In genomic region chr15:64694816-64695215, GRCh38 we compare ENCODE assay signal across 20 cellular contexts.
DNase-seq lines count a peak whose midpoint lies in the region; ATAC-seq, FAIRE-seq and TF ChIP-seq lines count a peak whose summit lies in the region.
"Had no signal": no experiment of that assay in that cellular context is flagged by ENCODE, and none has a peak within 500 bp of the region (broad histone marks: within the 10 kb centered on the region; RNA-seq: fewer than 3 reads in every experiment).

No MANE protein-coding gene starts in this region.

- 87% methylated on average over 2 of the region's 2 CpGs for WGBS in right lobe of liver (ENCODE audit: insufficient coverage, low coverage, low lambda C conversion rate, missing lambda C conversion rate)

- no peak for FAIRE-seq in GM12891 (lab: Jason Lieb, UNC)
- FAIRE-seq: endothelial cell of umbilical vein, GM18507, HTR-8/SVneo had no signal

- H3K9me3 ChIP-seq in WERI-Rb-1 (ENCODE audit: severe bottlenecking) (no peaks in the 10 kb centered on the region), right lobe of liver (no peaks in the 10 kb centered on the region), gastrocnemius medialis (no peaks in the 10 kb centered on the region)
- H3K9me3 ChIP-seq: breast epithelium, prostate gland had no signal

- peak; percentile 54 for DNase-seq in CD1c-positive myeloid dendritic cell (ENCODE audit: extremely low spot score)
- no peak for DNase-seq in WERI-Rb-1
- DNase-seq in right lobe of liver = no peak
- DNase-seq in gastrocnemius medialis = no peak
- DNase-seq in foreskin keratinocyte = no peak
- DNase-seq in SKM-1 (lab: John Stamatoyannopoulos, UW; ENCODE audit: unreplicated experiment) = no peak
- no peak for DNase-seq in epidermal melanocyte (ENCODE audit: insufficient read length, low spot score)
- DNase-seq in GM12891 (ENCODE audit: insufficient read length, low spot score) = no peak
- DNase-seq: activated CD4-positive, alpha-beta T cell treated with anti-CD3 and anti-CD28 coated beads for 4 hours; NCI-H1092 treated with DMSO at 0.1 percent for 48 hours; NCI-H226; PC-3; stimulated activated CD4-positive, alpha-beta T cell treated with anti-CD3 and anti-CD28 coated beads, Interleukin-2, amount 100 ng/mL, for 48 hours; T-helper 1 cell had no signal

- ATAC-seq in right lobe of liver = no peak
- no peak for ATAC-seq in gastrocnemius medialis
- ATAC-seq in foreskin keratinocyte = no peak
- ATAC-seq: PC-3 had no signal

- in situ Hi-C loops in gastrocnemius medialis (cut with MboI; ENCODE audit: low sequenced_read_pairs in 4 of 4) = no loop called here

- H3K4me1 ChIP-seq in right lobe of liver (peaks cover 2 to 53% (median 26%) of the 10 kb centered on the region in 4 donors), gastrocnemius medialis (peaks cover 98 to 99% of the 10 kb centered on the region in 2 donors), foreskin keratinocyte (peaks cover 20% of the 10 kb centered on the region)

- TF ChIP-seq CTCF in WERI-Rb-1 (IDR thresholded peaks at IDR 0.05; ENCODE audit: low read depth, low read length) (no peak), right lobe of liver (IDR thresholded peaks at IDR 0.05) (no peak), gastrocnemius medialis (IDR thresholded peaks at IDR 0.05 in 4 of 5, conservative IDR thresholded peaks at IDR 0.05 in 1 of 5) (no peak), foreskin keratinocyte (conservative IDR thresholded peaks at IDR 0.05) (no peak)

- intact Hi-C loops in right lobe of liver (cut with DNase I) = no loop called here
- intact Hi-C loops in gastrocnemius medialis (cut with DNase I; ENCODE audit: low total_unique reads) = no loop called here

- TF ChIP-seq POLR2A in right lobe of liver (IDR thresholded peaks at IDR 0.05) = no peak
- no peak for TF ChIP-seq POLR2A in gastrocnemius medialis (IDR thresholded peaks at IDR 0.05)
- TF ChIP-seq POLR2A in GM12891 (IDR thresholded peaks at IDR 0.05; ENCODE audit: low read depth, low read length) = no peak

- H3K4me3 ChIP-seq in WERI-Rb-1 (ENCODE audit: low read depth, low read length) (no peak overlapping the region), right lobe of liver (no peak overlapping the region), gastrocnemius medialis (no peak overlapping the region)
- H3K4me3 ChIP-seq: breast epithelium, hepatocyte, prostate gland had no signal

- H3K36me3 ChIP-seq in WERI-Rb-1 = peaks cover 53% of the 10 kb centered on the region
- peaks cover 0 to 12% (median 5%) of the 10 kb centered on the region in 4 donors for H3K36me3 ChIP-seq in right lobe of liver
- peaks cover 0 to 1% of the 10 kb centered on the region in 2 donors for H3K36me3 ChIP-seq in gastrocnemius medialis
- H3K36me3 ChIP-seq: breast epithelium had no signal

- H3K27me3 ChIP-seq in WERI-Rb-1 (ENCODE audit: insufficient read depth, low read depth, severe bottlenecking) = no peaks in the 10 kb centered on the region
- no peaks in the 10 kb centered on the region for H3K27me3 ChIP-seq in right lobe of liver
- H3K27me3 ChIP-seq in gastrocnemius medialis = no peaks in the 10 kb centered on the region
- H3K27me3 ChIP-seq in foreskin keratinocyte = no peaks in the 10 kb centered on the region
- H3K27me3 ChIP-seq: breast epithelium, hepatocyte had no signal

- H3K27ac ChIP-seq in WERI-Rb-1 (peak overlapping the region; percentile 78), right lobe of liver (peak overlapping the region; percentile 14 to 61 (median 15)), gastrocnemius medialis (peak overlapping the region; percentile 94 to 96 (median 94)), foreskin keratinocyte (no peak overlapping the region)
- H3K27ac ChIP-seq: hepatocyte, prostate gland had no signal

TF ChIP-seq in GM12891, 5 proteins besides CTCF, POLR2A, EP300 and RAD21:
- TF ChIP-seq POLR2AphosphoS5 (IDR thresholded peaks at IDR 0.05; ENCODE audit: low read depth, low read length) (no peak), PAX5 (IDR thresholded peaks at IDR 0.05; ENCODE audit: insufficient read depth, low read length, severe bottlenecking) (no peak), TAF1 (IDR thresholded peaks at IDR 0.05; ENCODE audit: low read depth, low read length) (no peak), POU2F2 (IDR thresholded peaks at IDR 0.05; ENCODE audit: low read depth, low read length) (no peak), SPI1 (IDR thresholded peaks at IDR 0.05; ENCODE audit: low read depth, low read length) (no peak)
